In the genomic region with DNA sequence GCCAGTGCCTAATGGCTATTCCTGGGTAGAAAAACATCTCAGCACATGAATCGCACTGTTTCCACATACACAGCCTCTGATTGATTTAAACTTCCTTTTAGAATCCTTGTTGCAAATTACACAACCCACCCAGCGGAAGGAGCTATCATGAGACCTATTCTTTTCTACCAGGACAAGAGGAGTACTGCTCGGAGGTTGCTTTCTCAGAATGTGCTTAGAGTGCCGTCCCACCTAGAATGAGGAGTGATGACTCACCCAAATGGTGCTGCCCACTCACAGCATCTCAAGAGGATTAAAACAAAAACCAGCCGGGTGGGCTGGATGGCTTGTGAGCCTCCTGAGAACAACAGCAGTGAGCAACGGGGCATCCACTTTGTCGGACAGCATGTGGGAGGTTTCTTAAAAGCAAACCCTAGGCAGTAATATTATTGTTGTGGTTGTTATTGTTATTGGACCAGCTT, we compare ENCODE assay signal across 11 cellular contexts.
A peak's percentile ranks its signal among the peaks of the same experiment; 100 is the strongest.
DNase-seq lines count a peak whose midpoint lies in the region; ATAC-seq and TF ChIP-seq lines count a peak whose summit lies in the region.
"Had no signal": no experiment of that assay in that cellular context is flagged by ENCODE, and none has a peak within 500 bp of the region (broad histone marks: within the 10 kb centered on the region; RNA-seq: fewer than 3 reads in every experiment).

No MANE protein-coding gene starts in this region.

- in situ Hi-C loops in G401 (cut with HindIII; ENCODE audit: low sequenced_read_pairs), result no loop called here

- H4K20me1 ChIP-seq in fibroblast of lung (ENCODE audit: control insufficient read depth, extremely low read depth, insufficient read depth, low read length), result no peaks in the 10 kb centered on the region

- no peaks in the 10 kb centered on the region for H3K4me1 ChIP-seq in fibroblast of lung (ENCODE audit: control insufficient read depth, extremely low read depth, insufficient read depth, low read length)

- DNase-seq in HL-60 (ENCODE audit: low read depth in 1 of 2, low spot score in 1 of 2) (peak; percentile 38 to 53), RPMI7951 (ENCODE audit: low read depth) (peak; percentile 49), fibroblast of lung (ENCODE audit: low read depth in 2 of 2) (peak; percentile 15 to 89), renal cortical epithelial cell (ENCODE audit: low read depth) (peak; percentile 26), G401 (ENCODE audit: low spot score) (no peak)
- DNase-seq: activated CD4-positive, alpha-beta T cell treated with anti-CD3 and anti-CD28 coated beads, Interleukin-2, amount 50 U/mL, for 4 hours; DMS79 treated with DMSO at 0.1 percent for 48 hours; SHP77 treated with DMSO at 0.1 percent for 48 hours; stimulated activated CD4-positive, alpha-beta T cell treated with anti-CD3 and anti-CD28 coated beads, Interleukin-1b, Interleukin-23, amount 100 ng/mL, for 48 hours had no signal

- no peak overlapping the region for H3K4me2 ChIP-seq in fibroblast of lung (ENCODE audit: extremely low read depth, insufficient read depth, low read length)

- H3K27ac ChIP-seq in HL-60 (replicated peaks) (no peak overlapping the region), fibroblast of lung (ENCODE audit: insufficient read depth, low read length) (no peak overlapping the region)

- H3K27me3 ChIP-seq in HL-60 (ENCODE audit: insufficient read depth, poor library complexity, severe bottlenecking), result no peaks in the 10 kb centered on the region
- H3K27me3 ChIP-seq in fibroblast of lung (ENCODE audit: control insufficient read depth, insufficient read depth, low read length), result no peaks in the 10 kb centered on the region

- H3K4me3 ChIP-seq in HL-60 (replicated peaks; ENCODE audit: insufficient read depth, low read length), result no peak overlapping the region
- H3K4me3 ChIP-seq in fibroblast of lung (replicated peaks in 1 of 4; ENCODE audit: control extremely low read depth in 1 of 4, insufficient read depth in 1 of 4, low read depth in 3 of 4, low read length in 4 of 4), result no peak overlapping the region

- no peak overlapping the region for H2AFZ ChIP-seq in fibroblast of lung (ENCODE audit: low read length)

- H3K79me2 ChIP-seq in fibroblast of lung (ENCODE audit: control insufficient read depth, insufficient read depth, low read length), result no peaks in the 10 kb centered on the region

- TF ChIP-seq CTCF in HL-60 (IDR thresholded peaks at IDR 0.05; ENCODE audit: insufficient read depth, low read length), result no peak
- TF ChIP-seq CTCF in fibroblast of lung (conservative IDR thresholded peaks at IDR 0.05 in 1 of 2, IDR thresholded peaks at IDR 0.05 in 1 of 2; ENCODE audit: low read depth in 1 of 2, low read length in 2 of 2), result no peak

- no peak for ATAC-seq in HG03457 (IDR thresholded peaks at IDR 0.05; ENCODE audit: unreplicated experiment)
- ATAC-seq in HG02840 (IDR thresholded peaks at IDR 0.05; ENCODE audit: low FRiP score, unreplicated experiment), result no peak

- no peak overlapping the region for H3K9ac ChIP-seq in fibroblast of lung (ENCODE audit: insufficient read depth, low read length)

- H3K9me3 ChIP-seq in fibroblast of lung (ENCODE audit: control insufficient read depth, insufficient read depth, low read depth, low read length), result no peaks in the 10 kb centered on the region

- no peaks in the 10 kb centered on the region for H3K36me3 ChIP-seq in fibroblast of lung (ENCODE audit: control insufficient read depth, insufficient read depth, low read length)
